Comparison of ENCODE assay signal across 8 cellular contexts in genomic region chr10:92239185-92239599, GRCh38. TPM values are rescaled to one million over a fixed set of nuclear protein-coding genes. Genes with fewer than 3 reads are reported as not detected.
A peak's percentile ranks its signal among the peaks of the same experiment; 100 is the strongest.
DNase-seq lines count a peak whose midpoint lies in the region; TF ChIP-seq lines count a peak whose summit lies in the region.

No MANE protein-coding gene starts in this region.

- H3K36me3 ChIP-seq in GM06990 (ENCODE audit: control insufficient read depth, insufficient read depth, low read length) (no peaks in the 10 kb centered on the region), cardiac muscle cell (no peaks in the 10 kb centered on the region), rectal smooth muscle tissue (ENCODE audit: control insufficient read depth, insufficient read depth, low read length) (no peaks in the 10 kb centered on the region)

- H3K4me1 ChIP-seq in cardiac muscle cell (ENCODE audit: low read depth) = peaks cover 34% of the 10 kb centered on the region
- peaks cover 10% of the 10 kb centered on the region for H3K4me1 ChIP-seq in rectal smooth muscle tissue (ENCODE audit: control insufficient read depth, insufficient read depth, low read length)

- peak overlapping the region; percentile 97 for H3K27ac ChIP-seq in cardiac muscle cell
- H3K27ac ChIP-seq in rectal smooth muscle tissue (ENCODE audit: low read depth, low read length) = peak overlapping the region; percentile 88

- H3K4me3 ChIP-seq in GM06990 (replicated peaks; ENCODE audit: low read depth, low read length) (peak overlapping the region; percentile 59), cardiac muscle cell (peak overlapping the region; percentile 69), rectal smooth muscle tissue (ENCODE audit: low read length) (peak overlapping the region; percentile 94)

- H3K9me3 ChIP-seq in cardiac muscle cell (ENCODE audit: low read depth) = no peaks in the 10 kb centered on the region

- DNase-seq in GM06990 (ENCODE audit: extremely low read depth, insufficient read length) (no peak), T-helper 9 cell (peak; percentile 2), cardiac muscle cell (ENCODE audit: low read depth in 1 of 2, low spot score in 1 of 2) (peak in 1 of 2 donors; percentile 38), NCI-H446 treated with DMSO at 0.1 percent for 48 hours (lab: John Stamatoyannopoulos, UW) (no peak), CD1c-positive myeloid dendritic cell (ENCODE audit: extremely low spot score) (no peak), NCI-H2029 treated with DMSO at 0.1 percent for 48 hours (lab: John Stamatoyannopoulos, UW) (no peak), NCI-H1105 (lab: John Stamatoyannopoulos, UW) (no peak)

- H3K9ac ChIP-seq in rectal smooth muscle tissue (ENCODE audit: low read length) = no peak overlapping the region

- TF ChIP-seq CTCF in GM06990 (IDR thresholded peaks at IDR 0.05; ENCODE audit: insufficient read depth, low read length, poor library complexity, severe bottlenecking) (no peak), cardiac muscle cell (IDR thresholded peaks at IDR 0.05; ENCODE audit: low read depth, low read length) (no peak)

- no peaks in the 10 kb centered on the region for H3K27me3 ChIP-seq in GM06990 (replicated peaks; ENCODE audit: control insufficient read depth, insufficient read depth, low read length)
- H3K27me3 ChIP-seq in cardiac muscle cell = no peaks in the 10 kb centered on the region
- H3K27me3 ChIP-seq in rectal smooth muscle tissue (ENCODE audit: control insufficient read depth, insufficient read depth, low read length) = no peaks in the 10 kb centered on the region

RNA-seq across cellular contexts. Expression of gene CPEB3, which starts 51.7 kb away (rescaled TPM):
- total RNA-seq in cardiac muscle cell = 4.5 and 8.3 TPM in 2 replicates
- polyA plus RNA-seq in cardiac muscle cell = 5.0 and 7.1 TPM in 2 replicates

RNA-seq across cellular contexts. Expression of gene MARCHF5, which starts 51.8 kb away (rescaled TPM):
- total RNA-seq in cardiac muscle cell = 8.4 and 19.3 TPM in 2 replicates
- polyA plus RNA-seq in cardiac muscle cell = 47.4 and 91.5 TPM in 2 replicates
